Comparison of ENCODE assay signal across 1 cellular context in the genomic region with DNA sequence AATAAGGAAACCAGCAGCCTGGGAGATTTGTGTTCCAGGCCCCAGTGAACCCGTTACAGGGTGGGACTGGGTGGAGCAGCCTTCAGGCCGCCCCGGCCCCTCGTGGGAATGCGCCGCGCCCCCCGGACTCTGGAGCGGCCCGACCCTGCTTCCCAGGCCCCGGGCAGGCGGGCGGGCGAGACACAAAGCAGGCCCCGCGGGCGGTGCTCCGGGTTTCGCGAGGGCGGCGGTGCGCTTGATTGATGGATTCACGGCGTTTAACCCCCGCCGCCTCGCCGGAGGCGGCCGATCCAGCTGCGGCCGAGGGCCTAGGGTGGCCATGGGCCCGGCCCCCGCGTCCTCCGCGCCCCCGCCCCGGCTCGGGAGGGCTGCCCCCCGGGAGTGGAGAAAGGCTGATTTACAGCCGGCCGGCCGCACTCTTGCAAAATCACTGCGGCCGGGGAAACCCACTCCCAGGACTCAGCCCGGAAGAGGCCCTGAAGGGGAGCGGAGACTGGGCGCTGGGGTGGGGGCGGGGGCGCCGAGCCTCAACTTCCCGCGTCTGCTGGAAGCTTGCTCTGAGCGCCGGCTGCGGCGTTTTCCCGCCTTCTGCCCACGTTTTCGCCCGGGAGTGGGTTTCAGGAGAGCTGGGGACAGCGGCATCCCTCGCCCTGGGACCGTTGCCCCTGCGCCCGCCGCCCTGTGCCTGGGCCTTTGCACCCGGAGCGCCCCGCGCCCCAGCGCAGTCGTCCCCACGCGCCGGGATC.
TF ChIP-seq lines count a peak whose summit lies in the region.

No MANE protein-coding gene starts in this region.

TF ChIP-seq in SK-N-SH treated with all-trans-retinoic acid at 6 μM for 48 hours, 23 proteins besides CTCF, POLR2A, EP300 and RAD21 (continued from another document):
- no peak for TF ChIP-seq RARB (CRISPR knock-in tag; IDR thresholded peaks at IDR 0.05)
- no peak for TF ChIP-seq ZNF8 (CRISPR knock-in tag; IDR thresholded peaks at IDR 0.05)
- TF ChIP-seq TCF4 (CRISPR knock-in tag; IDR thresholded peaks at IDR 0.05; ENCODE audit: borderline replicate concordance): no peak
- TF ChIP-seq, protein P1, sequence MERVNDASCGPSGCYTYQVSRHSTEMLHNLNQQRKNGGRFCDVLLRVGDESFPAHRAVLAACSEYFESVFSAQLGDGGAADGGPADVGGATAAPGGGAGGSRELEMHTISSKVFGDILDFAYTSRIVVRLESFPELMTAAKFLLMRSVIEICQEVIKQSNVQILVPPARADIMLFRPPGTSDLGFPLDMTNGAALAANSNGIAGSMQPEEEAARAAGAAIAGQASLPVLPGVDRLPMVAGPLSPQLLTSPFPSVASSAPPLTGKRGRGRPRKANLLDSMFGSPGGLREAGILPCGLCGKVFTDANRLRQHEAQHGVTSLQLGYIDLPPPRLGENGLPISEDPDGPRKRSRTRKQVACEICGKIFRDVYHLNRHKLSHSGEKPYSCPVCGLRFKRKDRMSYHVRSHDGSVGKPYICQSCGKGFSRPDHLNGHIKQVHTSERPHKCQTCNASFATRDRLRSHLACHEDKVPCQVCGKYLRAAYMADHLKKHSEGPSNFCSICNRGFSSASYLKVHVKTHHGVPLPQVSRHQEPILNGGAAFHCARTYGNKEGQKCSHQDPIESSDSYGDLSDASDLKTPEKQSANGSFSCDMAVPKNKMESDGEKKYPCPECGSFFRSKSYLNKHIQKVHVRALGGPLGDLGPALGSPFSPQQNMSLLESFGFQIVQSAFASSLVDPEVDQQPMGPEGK (CRISPR knock-in tag; IDR thresholded peaks at IDR 0.05; ENCODE audit: borderline replicate concordance): no peak
- TF ChIP-seq, protein P2, sequence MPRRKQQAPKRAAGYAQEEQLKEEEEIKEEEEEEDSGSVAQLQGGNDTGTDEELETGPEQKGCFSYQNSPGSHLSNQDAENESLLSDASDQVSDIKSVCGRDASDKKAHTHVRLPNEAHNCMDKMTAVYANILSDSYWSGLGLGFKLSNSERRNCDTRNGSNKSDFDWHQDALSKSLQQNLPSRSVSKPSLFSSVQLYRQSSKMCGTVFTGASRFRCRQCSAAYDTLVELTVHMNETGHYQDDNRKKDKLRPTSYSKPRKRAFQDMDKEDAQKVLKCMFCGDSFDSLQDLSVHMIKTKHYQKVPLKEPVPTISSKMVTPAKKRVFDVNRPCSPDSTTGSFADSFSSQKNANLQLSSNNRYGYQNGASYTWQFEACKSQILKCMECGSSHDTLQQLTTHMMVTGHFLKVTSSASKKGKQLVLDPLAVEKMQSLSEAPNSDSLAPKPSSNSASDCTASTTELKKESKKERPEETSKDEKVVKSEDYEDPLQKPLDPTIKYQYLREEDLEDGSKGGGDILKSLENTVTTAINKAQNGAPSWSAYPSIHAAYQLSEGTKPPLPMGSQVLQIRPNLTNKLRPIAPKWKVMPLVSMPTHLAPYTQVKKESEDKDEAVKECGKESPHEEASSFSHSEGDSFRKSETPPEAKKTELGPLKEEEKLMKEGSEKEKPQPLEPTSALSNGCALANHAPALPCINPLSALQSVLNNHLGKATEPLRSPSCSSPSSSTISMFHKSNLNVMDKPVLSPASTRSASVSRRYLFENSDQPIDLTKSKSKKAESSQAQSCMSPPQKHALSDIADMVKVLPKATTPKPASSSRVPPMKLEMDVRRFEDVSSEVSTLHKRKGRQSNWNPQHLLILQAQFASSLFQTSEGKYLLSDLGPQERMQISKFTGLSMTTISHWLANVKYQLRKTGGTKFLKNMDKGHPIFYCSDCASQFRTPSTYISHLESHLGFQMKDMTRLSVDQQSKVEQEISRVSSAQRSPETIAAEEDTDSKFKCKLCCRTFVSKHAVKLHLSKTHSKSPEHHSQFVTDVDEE (CRISPR knock-in tag; IDR thresholded peaks at IDR 0.05): no peak
TF ChIP-seq in SK-N-SH treated with all-trans-retinoic acid at 6 μM for 48 hours: peak in this region for 0.
